In genomic region chr13:106533940-106534843, GRCh38 we compare ENCODE assay signal across 8 cellular contexts. TPM values are rescaled to one million over a fixed set of nuclear protein-coding genes. Genes with fewer than 3 reads are reported as not detected.
DNase-seq lines count a peak whose midpoint lies in the region; ATAC-seq and TF ChIP-seq lines count a peak whose summit lies in the region.

No MANE protein-coding gene starts in this region.

- WGBS in thyroid gland, 2 donors = 2% methylated on average over 35 to 84 of the region's 89 CpGs

- intact Hi-C loops in thyroid gland (cut with DNase I) = loop anchor here (10.0 kb wide), 1 partner anchor 449 kb away; no protein-coding TSS in a partner anchor

- peaks cover 40% of the 10 kb centered on the region for H3K27me3 Mint-ChIP-seq in activated T-cell treated with anti-CD3 and anti-CD28 coated beads, Interleukin-2, amount 50 U/mL, for 4 hours (ENCODE audit: low read depth)

- H3K4me3 ChIP-seq in mucosa of rectum (ENCODE audit: low read length in 2 of 2) = peak overlapping the region; percentile 68 to 83
- peak overlapping the region; percentile 35 to 68 (median 63) for H3K4me3 ChIP-seq in thyroid gland (replicated peaks in 1 of 3)

- DNase-seq in DMS153 (lab: John Stamatoyannopoulos, UW) (peak; percentile 55), NCI-H1105 (lab: John Stamatoyannopoulos, UW) (peak; percentile 79), erythroblast (lab: John Stamatoyannopoulos, UW) (peak; percentile 16 to 20), thyroid gland (peak; percentile 54 to 61)
- peak; percentile 11 for DNase-seq in activated T-cell treated with anti-CD3 and anti-CD28 coated beads, Interleukin-2, amount 50 U/mL, for 4 hours

- H3K36me3 Mint-ChIP-seq in activated T-cell treated with anti-CD3 and anti-CD28 coated beads, Interleukin-2, amount 50 U/mL, for 4 hours (ENCODE audit: insufficient read depth) = no peaks in the 10 kb centered on the region

- H3K4me1 ChIP-seq in mucosa of rectum (ENCODE audit: control insufficient read depth in 2 of 2, insufficient read depth in 2 of 2, low read length in 2 of 2) = peaks cover 11 to 19% of the 10 kb centered on the region in 2 donors
- peaks cover 0 to 6% of the 10 kb centered on the region in 2 donors for H3K4me1 ChIP-seq in thyroid gland

- no peak for TF ChIP-seq CTCF in thyroid gland (IDR thresholded peaks at IDR 0.05)

- H3K27me3 ChIP-seq in mucosa of rectum (ENCODE audit: control insufficient read depth in 2 of 2, insufficient read depth in 2 of 2, low read length in 2 of 2) (peaks cover 0 to 5% of the 10 kb centered on the region in 2 donors), thyroid gland (no peaks in the 10 kb centered on the region)

- H3K9ac ChIP-seq in mucosa of rectum (ENCODE audit: low read depth in 1 of 2, low read length in 2 of 2) = peak overlapping the region; percentile 88 to 97

- no peaks in the 10 kb centered on the region for H3K36me3 ChIP-seq in mucosa of rectum (ENCODE audit: control insufficient read depth in 2 of 2, insufficient read depth in 2 of 2, low read length in 2 of 2)
- no peaks in the 10 kb centered on the region for H3K36me3 ChIP-seq in thyroid gland

- ATAC-seq in activated T-cell treated with anti-CD3 and anti-CD28 coated beads, Interleukin-2, amount 50 U/mL, for 4 hours = no peak
- ATAC-seq in HG02571 (IDR thresholded peaks at IDR 0.05; ENCODE audit: unreplicated experiment) = no peak
- ATAC-seq in HG03095 (IDR thresholded peaks at IDR 0.05; ENCODE audit: unreplicated experiment) = no peak

- no peak for TF ChIP-seq POLR2A in erythroblast (IDR thresholded peaks at IDR 0.05; ENCODE audit: low read length)
- TF ChIP-seq POLR2A in thyroid gland (IDR thresholded peaks at IDR 0.05) = no peak

- H3K27ac ChIP-seq in mucosa of rectum (ENCODE audit: low read depth in 2 of 2, low read length in 2 of 2) (peak overlapping the region; percentile 78 to 86), thyroid gland (peak overlapping the region; percentile 22 to 77 (median 73))

- H3K9me3 Mint-ChIP-seq in activated T-cell treated with anti-CD3 and anti-CD28 coated beads, Interleukin-2, amount 50 U/mL, for 4 hours = no peaks in the 10 kb centered on the region

- H3K4me1 Mint-ChIP-seq in activated T-cell treated with anti-CD3 and anti-CD28 coated beads, Interleukin-2, amount 50 U/mL, for 4 hours (ENCODE audit: low read depth) = peaks cover 19% of the 10 kb centered on the region

- H3K9me3 ChIP-seq in mucosa of rectum (ENCODE audit: control insufficient read depth in 2 of 2, low read length in 2 of 2) (no peaks in the 10 kb centered on the region), thyroid gland (no peaks in the 10 kb centered on the region)

- H3K4me3 Mint-ChIP-seq in activated T-cell treated with anti-CD3 and anti-CD28 coated beads, Interleukin-2, amount 50 U/mL, for 4 hours = peak overlapping the region; percentile 80

RNA-seq across cellular contexts. Expression of gene EFNB2, which starts 1.3 kb away (rescaled TPM):
- under 1 TPM; 0.22 to 0.30 (median 0.29) TPM for total RNA-seq in activated T-cell treated with anti-CD3 and anti-CD28 coated beads, Interleukin-2, amount 50 U/mL, for 4 hours
- total RNA-seq in thyroid gland = 10 to 100 TPM; 10.8 to 22.5 (median 17.0) TPM

RNA-seq across cellular contexts. Expression of gene ARGLU1, which starts 33.7 kb away (rescaled TPM):
- 10 to 100 TPM; 71.9 to 78.9 (median 73.2) TPM for total RNA-seq in activated T-cell treated with anti-CD3 and anti-CD28 coated beads, Interleukin-2, amount 50 U/mL, for 4 hours
- total RNA-seq in thyroid gland = 100 to 1,000 TPM in 3 of 4 donors, 10 to 100 TPM in 1; 73.9 to 165 (median 119) TPM

Comparison
In these comparisons a context has a peak if more than half of its experiments do, and no peak if none do; other contexts are left out.
1. DNase-seq: peak in every context shown above with its lines; median percentile 79 in NCI-H1105; 58 in thyroid gland; 55 in DMS153; 18 in erythroblast; 11 in activated T-cell treated with anti-CD3 and anti-CD28 coated beads, Interleukin-2, amount 50 U/mL, for 4 hours.
2. RNA of gene EFNB2, which starts 1.3 kb away (total RNA-seq): 10.8 to 22.5 TPM in thyroid gland; 0.22 to 0.30 TPM in activated T-cell treated with anti-CD3 and anti-CD28 coated beads, Interleukin-2, amount 50 U/mL, for 4 hours; every median in the first group is over 4 times any median in the second.